In genomic region chr3:80190051-80190450, GRCh38 we compare ENCODE assay signal across 12 cellular contexts.
DNase-seq lines count a peak whose midpoint lies in the region; TF ChIP-seq lines count a peak whose summit lies in the region.
"Had no signal": no experiment of that assay in that cellular context is flagged by ENCODE, and none has a peak within 500 bp of the region (broad histone marks: within the 10 kb centered on the region; RNA-seq: fewer than 3 reads in every experiment).

No MANE protein-coding gene starts in this region.

- no peak for TF ChIP-seq CTCF in fibroblast of mammary gland (conservative IDR thresholded peaks at IDR 0.05; ENCODE audit: control insufficient read depth, insufficient read depth, low read depth, low read length)

- H3K36me3 ChIP-seq in SK-N-MC (ENCODE audit: insufficient read depth, low read length): no peaks in the 10 kb centered on the region
- H3K36me3 ChIP-seq: gastroesophageal sphincter had no signal

- H3K9ac ChIP-seq in SK-N-MC (ENCODE audit: insufficient read length): no peak overlapping the region

- intact Hi-C loops in cardiac septum (cut with DNase I): no loop called here

- no peaks in the 10 kb centered on the region for H3K9me3 ChIP-seq in SK-N-MC (ENCODE audit: low read depth, low read length)
- H3K9me3 ChIP-seq: gastroesophageal sphincter had no signal

- peak; percentile 5 for DNase-seq in HCEC 1CT
- DNase-seq in SK-N-MC (ENCODE audit: low read depth, low spot score): peak; percentile 37
- DNase-seq in fibroblast of mammary gland (ENCODE audit: low read depth): peak; percentile 76
- DNase-seq in pulmonary artery endothelial cell (ENCODE audit: low read depth, low spot score): peak; percentile 44
- DNase-seq in GM19240 (ENCODE audit: insufficient read length, low spot score): no peak
- DNase-seq in cardiac septum (ENCODE audit: low spot score): no peak
- DNase-seq in HT-29 (ENCODE audit: low spot score): no peak
- no peak for DNase-seq in activated T-cell treated with anti-CD3 and anti-CD28 coated beads, Interleukin-2, amount 50 U/mL, for 48 hours
- DNase-seq: activated CD4-positive, alpha-beta T cell treated with anti-CD3 and anti-CD28 coated beads, Interleukin-2, amount 50 U/mL, for 4 hours; EL; naive thymus-derived CD4-positive, alpha-beta T cell had no signal

- H3K4me3 ChIP-seq in SK-N-MC: peak overlapping the region; percentile 38; the same call in 1 of the 2 replicates
- H3K4me3 ChIP-seq in fibroblast of mammary gland (ENCODE audit: control insufficient read depth, low read depth, low read length): no peak overlapping the region
- H3K4me3 ChIP-seq: gastroesophageal sphincter had no signal

- 0 out of 2 replicates have a peak overlapping the region, but pooled peaks have one; percentile 19 for H3K27ac ChIP-seq in SK-N-MC
- H3K27ac ChIP-seq: gastroesophageal sphincter had no signal

Comparison
In these comparisons a context has a peak if more than half of its experiments do, and no peak if none do; other contexts are left out.
1. DNase-seq: peak in HCEC 1CT (single experiment), SK-N-MC (single experiment), fibroblast of mammary gland (single experiment) and pulmonary artery endothelial cell (single experiment); none in GM19240 (single experiment), cardiac septum (single experiment), HT-29 (single experiment) and activated T-cell treated with anti-CD3 and anti-CD28 coated beads, Interleukin-2, amount 50 U/mL, for 48 hours (0 of 2).